Comparison of ENCODE assay signal across 36 cellular contexts in genomic region chr2:210707900-210708299, GRCh38.
DNase-seq lines count a peak whose midpoint lies in the region; ATAC-seq, FAIRE-seq and TF ChIP-seq lines count a peak whose summit lies in the region.
"Had no signal": no experiment of that assay in that cellular context is flagged by ENCODE, and none has a peak within 500 bp of the region (broad histone marks: within the 10 kb centered on the region; RNA-seq: fewer than 3 reads in every experiment).

No MANE protein-coding gene starts in this region.

- H2AFZ ChIP-seq in neural cell (ENCODE audit: low read depth, low read length) = no peak overlapping the region

- H4K20me1 ChIP-seq in neural cell (ENCODE audit: insufficient read depth) = no peaks in the 10 kb centered on the region
- H4K20me1 ChIP-seq: BLaER1; BLaER1 treated with 17β-estradiol and CSF1 and Interleukin-3, amounts not matched to agents 10 nM and 100 nM had no signal

- ATAC-seq in lower lobe of right lung = no peak
- ATAC-seq: A549; CD8-positive, alpha-beta T cell had no signal

- no peak for TF ChIP-seq RAD21 in neural cell (conservative IDR thresholded peaks at IDR 0.05)

- peak; percentile 69 for TF ChIP-seq EP300 in neural cell (conservative IDR thresholded peaks at IDR 0.05; ENCODE audit: poor library complexity, severe bottlenecking)

- H3K36me3 ChIP-seq in cardiac muscle cell (no peaks in the 10 kb centered on the region), neural cell (ENCODE audit: insufficient read depth, low read length) (no peaks in the 10 kb centered on the region), lower lobe of right lung (no peaks in the 10 kb centered on the region)
- H3K36me3 ChIP-seq: BE2C; BLaER1; BLaER1 treated with 17β-estradiol and CSF1 and Interleukin-3, amounts not matched to agents 10 nM and 100 nM had no signal

- H3K4me1 ChIP-seq in cardiac muscle cell (ENCODE audit: low read depth) (peaks cover 42% of the 10 kb centered on the region), lower lobe of right lung (no peaks in the 10 kb centered on the region)
- H3K4me1 ChIP-seq: A549, BLaER1 had no signal

- H3K27ac ChIP-seq in cardiac muscle cell (peak overlapping the region; percentile 44), neural cell (ENCODE audit: low read length) (peak overlapping the region; percentile 1), lower lobe of right lung (no peak overlapping the region)
- H3K27ac ChIP-seq: 22Rv1; A549; BLaER1; BLaER1 treated with 17β-estradiol and CSF1 and Interleukin-3, amounts not matched to agents 10 nM and 100 nM; C4-2B had no signal

- DNase-seq in cardiac muscle cell (ENCODE audit: low read depth in 1 of 2, low spot score in 1 of 2) (no peak), cardiac septum (ENCODE audit: low spot score) (no peak), D721Med (ENCODE audit: insufficient read length, low spot score) (no peak), retinal pigment epithelial cell (ENCODE audit: low read depth) (peak; percentile 20), lower lobe of right lung (no peak), AG20443 (ENCODE audit: low spot score) (no peak)
- DNase-seq in activated naive CD8-positive, alpha-beta T cell treated with anti-CD3 and anti-CD28 coated beads for 36 hours = no peak
- DNase-seq: 8988T; ACHN; AML-193; BE2C; C1 segment of cervical spinal cord; Caco-2; Calu3; CD4-positive, alpha-beta memory T cell; CD4-positive, alpha-beta T cell; CD4-positive, CD25-positive, alpha-beta regulatory T cell; CD8-positive, alpha-beta memory T cell; CD8-positive, alpha-beta T cell; COR-L47; DMS 273 treated with DMSO at 0.1 percent for 48 hours; DMS153; DMS53; DMS79; DMS79 treated with DMSO at 0.1 percent for 48 hours; DND-41; EL had no signal

- intact Hi-C loops in cardiac septum (cut with DNase I) = loop anchor here (5.0 kb wide), 1 partner anchor 204 kb away; no protein-coding TSS in a partner anchor
- intact Hi-C loops in lower lobe of right lung (cut with DNase I) = no loop called here

- no peaks in the 10 kb centered on the region for H3K9me2 ChIP-seq in neural cell (ENCODE audit: insufficient read depth, low read length)

- H3K9me3 ChIP-seq in cardiac muscle cell (ENCODE audit: low read depth) (no peaks in the 10 kb centered on the region), neural cell (ENCODE audit: low read length) (no peaks in the 10 kb centered on the region), lower lobe of right lung (no peaks in the 10 kb centered on the region)
- H3K9me3 ChIP-seq: A549; BE2C; BLaER1; BLaER1 treated with 17β-estradiol and CSF1 and Interleukin-3, amounts not matched to agents 10 nM and 100 nM; Caco-2 had no signal

- TF ChIP-seq CTCF in cardiac muscle cell (IDR thresholded peaks at IDR 0.05; ENCODE audit: low read depth, low read length) (no peak), D721Med (IDR thresholded peaks at IDR 0.05; ENCODE audit: insufficient read depth, missing control alignments) (no peak), neural cell (IDR thresholded peaks at IDR 0.05; ENCODE audit: poor library complexity, severe bottlenecking) (no peak), retinal pigment epithelial cell (conservative IDR thresholded peaks at IDR 0.05; ENCODE audit: low read depth, low read length) (no peak), lower lobe of right lung (IDR thresholded peaks at IDR 0.05) (no peak)

- H3K79me2 ChIP-seq in neural cell (replicated peaks; ENCODE audit: insufficient read depth, low read length) = no peaks in the 10 kb centered on the region

- no peaks in the 10 kb centered on the region for H3K27me3 Mint-ChIP-seq in activated naive CD8-positive, alpha-beta T cell treated with anti-CD3 and anti-CD28 coated beads for 36 hours
- H3K27me3 Mint-ChIP-seq: B cell; CD4-positive, alpha-beta T cell; CD4-positive, CD25-positive, alpha-beta regulatory T cell had no signal

- H3K4me2 ChIP-seq in neural cell (ENCODE audit: low read length) = no peak overlapping the region
- H3K4me2 ChIP-seq: A549; BLaER1; BLaER1 treated with 17β-estradiol and CSF1 and Interleukin-3, amounts not matched to agents 10 nM and 100 nM had no signal

- H3K27me3 ChIP-seq in cardiac muscle cell (no peaks in the 10 kb centered on the region), neural cell (ENCODE audit: insufficient read depth, low read depth, low read length) (no peaks in the 10 kb centered on the region), lower lobe of right lung (ENCODE audit: low read depth) (no peaks in the 10 kb centered on the region)
- H3K27me3 ChIP-seq: BE2C; BLaER1; BLaER1 treated with 17β-estradiol and CSF1 and Interleukin-3, amounts not matched to agents 10 nM and 100 nM had no signal

- peak; percentile 94 for FAIRE-seq in D721Med (lab: Jason Lieb, UNC)
- FAIRE-seq: A204.1, A549 had no signal

- H3K36me3 Mint-ChIP-seq in activated naive CD8-positive, alpha-beta T cell treated with anti-CD3 and anti-CD28 coated beads for 36 hours = no peaks in the 10 kb centered on the region
- H3K36me3 Mint-ChIP-seq: CD14-positive monocyte; CD4-positive, alpha-beta memory T cell; CD4-positive, CD25-positive, alpha-beta regulatory T cell; CD8-positive, alpha-beta memory T cell; CD8-positive, alpha-beta T cell had no signal

- H3K9me3 Mint-ChIP-seq in activated naive CD8-positive, alpha-beta T cell treated with anti-CD3 and anti-CD28 coated beads for 36 hours = no peaks in the 10 kb centered on the region
- H3K9me3 Mint-ChIP-seq: CD4-positive, alpha-beta T cell; CD8-positive, alpha-beta T cell had no signal

- H3K4me3 Mint-ChIP-seq in activated naive CD8-positive, alpha-beta T cell treated with anti-CD3 and anti-CD28 coated beads for 36 hours = no peak overlapping the region
- H3K4me3 Mint-ChIP-seq: B cell; CD14-positive monocyte; CD4-positive, alpha-beta memory T cell; CD4-positive, alpha-beta T cell; CD4-positive, CD25-positive, alpha-beta regulatory T cell; CD8-positive, alpha-beta memory T cell; CD8-positive, alpha-beta T cell had no signal

- H3K4me3 ChIP-seq in cardiac muscle cell = no peak overlapping the region
- no peak overlapping the region for H3K4me3 ChIP-seq in neural cell (ENCODE audit: low read length)
- H3K4me3 ChIP-seq in retinal pigment epithelial cell (ENCODE audit: low read length) = no peak overlapping the region
- H3K4me3 ChIP-seq in lower lobe of right lung = no peak overlapping the region
- H3K4me3 ChIP-seq: A549; BLaER1; BLaER1 treated with 17β-estradiol and CSF1 and Interleukin-3, amounts not matched to agents 10 nM and 100 nM had no signal

- H3F3A ChIP-seq in neural cell (ENCODE audit: insufficient read depth, low read length, poor library complexity, severe bottlenecking) = no peaks in the 10 kb centered on the region

- no peaks in the 10 kb centered on the region for H3K4me1 Mint-ChIP-seq in activated naive CD8-positive, alpha-beta T cell treated with anti-CD3 and anti-CD28 coated beads for 36 hours
- H3K4me1 Mint-ChIP-seq: B cell; CD14-positive monocyte; CD4-positive, alpha-beta memory T cell; CD4-positive, CD25-positive, alpha-beta regulatory T cell; CD8-positive, alpha-beta memory T cell had no signal

- no peak overlapping the region for H3K9ac ChIP-seq in neural cell (ENCODE audit: low read length)
- H3K9ac ChIP-seq: BLaER1; BLaER1 treated with 17β-estradiol and CSF1 and Interleukin-3, amounts not matched to agents 10 nM and 100 nM had no signal

- no peak overlapping the region for H3K27ac Mint-ChIP-seq in activated naive CD8-positive, alpha-beta T cell treated with anti-CD3 and anti-CD28 coated beads for 36 hours
- H3K27ac Mint-ChIP-seq: B cell; CD14-positive monocyte; CD4-positive, alpha-beta memory T cell; CD4-positive, alpha-beta T cell; CD4-positive, CD25-positive, alpha-beta regulatory T cell; CD8-positive, alpha-beta memory T cell; CD8-positive, alpha-beta T cell had no signal

TF ChIP-seq in neural cell, 6 proteins besides CTCF, POLR2A, EP300 and RAD21:
- TF ChIP-seq POLR2AphosphoS5 (IDR thresholded peaks at IDR 0.05) (peak; percentile 64), REST (IDR thresholded peaks at IDR 0.05; ENCODE audit: borderline replicate concordance) (peak; percentile 75), MXI1 (conservative IDR thresholded peaks at IDR 0.05; ENCODE audit: poor library complexity, severe bottlenecking) (no peak), EZH2 (IDR thresholded peaks at IDR 0.05; ENCODE audit: borderline replicate concordance, insufficient read depth, low read length, poor library complexity, severe bottlenecking) (no peak), SMC3 (conservative IDR thresholded peaks at IDR 0.05; ENCODE audit: poor library complexity) (no peak), TAF1 (IDR thresholded peaks at IDR 0.05; ENCODE audit: low read depth) (no peak)
